In the genomic region with DNA sequence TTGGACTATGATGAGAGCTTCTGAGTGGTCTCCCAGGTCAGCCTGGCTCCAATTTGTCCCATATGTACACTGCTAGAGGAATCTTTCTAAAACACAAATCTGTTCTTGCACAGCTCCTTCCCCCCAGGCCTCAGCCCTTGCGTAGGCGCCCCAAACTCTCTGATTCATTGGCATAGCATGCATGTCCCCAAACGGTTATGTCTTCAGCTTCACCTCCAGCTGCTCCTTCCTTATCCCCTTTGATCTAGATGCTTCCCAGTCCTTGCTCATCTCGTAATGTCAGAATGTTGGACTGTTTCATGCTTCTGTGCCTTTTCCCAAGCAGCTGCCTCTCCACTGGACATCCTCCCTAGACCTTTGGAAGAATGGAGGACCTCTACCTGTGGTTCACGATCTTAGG, we compare ENCODE assay signal across 1 cellular context.
TF ChIP-seq lines count a peak whose summit lies in the region.

No MANE protein-coding gene starts in this region.

TF ChIP-seq in H1, 55 proteins besides CTCF, POLR2A, EP300 and RAD21:
- no peak for TF ChIP-seq BACH1 (IDR thresholded peaks at IDR 0.05; ENCODE audit: low read length)
- no peak for TF ChIP-seq YY1 (IDR thresholded peaks at IDR 0.05; ENCODE audit: low read depth, low read length)
- no peak for TF ChIP-seq EGR1 (IDR thresholded peaks at IDR 0.05; ENCODE audit: borderline replicate concordance, low read depth, low read length)
